Comparison of ENCODE assay signal across 17 cellular contexts in genomic region chr21:46160563-46161179, GRCh38. TPM values are rescaled to one million over a fixed set of nuclear protein-coding genes. Genes with fewer than 3 reads are reported as not detected.
DNase-seq lines count a peak whose midpoint lies in the region; ATAC-seq, FAIRE-seq and TF ChIP-seq lines count a peak whose summit lies in the region.
"Had no signal": no experiment of that assay in that cellular context is flagged by ENCODE, and none has a peak within 500 bp of the region (broad histone marks: within the 10 kb centered on the region; RNA-seq: fewer than 3 reads in every experiment).

No MANE protein-coding gene starts in this region.

- peaks cover 5% of the 10 kb centered on the region for H3K27me3 Mint-ChIP-seq in activated CD4-positive, alpha-beta memory T cell treated with anti-CD3 and anti-CD28 coated beads, Interleukin-2, amount 10 ng/mL, durations not matched to agents 7 days and 5 days
- H3K27me3 Mint-ChIP-seq in neural progenitor cell (ENCODE audit: insufficient read depth, low read depth): peaks cover 6% of the 10 kb centered on the region
- H3K27me3 Mint-ChIP-seq: activated naive CD8-positive, alpha-beta T cell had no signal

- CTCF ChIA-PET in activated CD4-positive, alpha-beta memory T cell treated with anti-CD3 and anti-CD28 coated beads, Interleukin-2, amount 10 ng/mL, durations not matched to agents 7 days and 5 days (lab: Charles Lee): no interaction called here

- H3K4me1 ChIP-seq in right cardiac atrium (ENCODE audit: control insufficient read depth, insufficient read depth, low read length): no peaks in the 10 kb centered on the region
- no peaks in the 10 kb centered on the region for H3K4me1 ChIP-seq in left ventricle myocardium inferior
- no peaks in the 10 kb centered on the region for H3K4me1 ChIP-seq in neural progenitor cell
- peaks cover 0 to 15% (median 0%) of the 10 kb centered on the region in 4 donors for H3K4me1 ChIP-seq in tibial nerve
- H3K4me1 ChIP-seq: BLaER1 treated with 17β-estradiol and CSF1 and Interleukin-3, amounts not matched to agents 10 nM and 100 nM; HAP-1 had no signal

- no peaks in the 10 kb centered on the region for H4K20me1 ChIP-seq in neural progenitor cell (ENCODE audit: low read depth)
- H4K20me1 ChIP-seq: BLaER1 treated with 17β-estradiol and CSF1 and Interleukin-3, amounts not matched to agents 10 nM and 100 nM had no signal

- no peak for TF ChIP-seq CTCF in left ventricle myocardium inferior (IDR thresholded peaks at IDR 0.05; ENCODE audit: borderline replicate concordance)
- TF ChIP-seq CTCF in neural progenitor cell (IDR thresholded peaks at IDR 0.05): no peak
- TF ChIP-seq CTCF in tibial nerve (IDR thresholded peaks at IDR 0.05): no peak

- FAIRE-seq in urothelium cell line (lab: Jason Lieb, UNC): peak; percentile 23
- FAIRE-seq: TTC549 had no signal

- intact Hi-C loops in right cardiac atrium (cut with DNase I): no loop called here
- intact Hi-C loops in left ventricle myocardium inferior (cut with micrococcal nuclease): no loop called here

- DNase-seq in right cardiac atrium (peak; percentile 15 to 55 (median 41)), left ventricle myocardium inferior (no peak), neural progenitor cell (ENCODE audit: low spot score) (peak; percentile 10), urothelium cell line (ENCODE audit: low spot score) (peak; percentile 64), NCI-H1092 treated with DMSO at 0.1 percent for 48 hours (lab: John Stamatoyannopoulos, UW) (no peak), NCI-H69 (lab: John Stamatoyannopoulos, UW) (no peak), tibial nerve (ENCODE audit: low spot score in 2 of 2) (no peak)
- DNase-seq in activated CD4-positive, alpha-beta memory T cell treated with anti-CD3 and anti-CD28 coated beads, Interleukin-2, amount 10 ng/mL, durations not matched to agents 7 days and 5 days: peak; percentile 15
- DNase-seq: foreskin fibroblast; stimulated activated naive CD4-positive, alpha-beta T cell treated with Interleukin-2 at 50 U/mL for 16 hours had no signal

- H3K27me3 ChIP-seq in right cardiac atrium (ENCODE audit: control insufficient read depth, insufficient read depth) (no peaks in the 10 kb centered on the region), left ventricle myocardium inferior (ENCODE audit: low read depth) (no peaks in the 10 kb centered on the region), neural progenitor cell (no peaks in the 10 kb centered on the region), tibial nerve (peaks cover 0 to 12% of the 10 kb centered on the region in 2 donors)
- H3K27me3 ChIP-seq: BLaER1 treated with 17β-estradiol and CSF1 and Interleukin-3, amounts not matched to agents 10 nM and 100 nM; cardiac muscle cell had no signal

- POLR2A ChIA-PET in activated CD4-positive, alpha-beta memory T cell treated with anti-CD3 and anti-CD28 coated beads, Interleukin-2, amount 10 ng/mL, durations not matched to agents 7 days and 5 days (lab: Charles Lee): no interaction called here

- H3K27ac Mint-ChIP-seq in activated CD4-positive, alpha-beta memory T cell treated with anti-CD3 and anti-CD28 coated beads, Interleukin-2, amount 10 ng/mL, durations not matched to agents 7 days and 5 days: no peak overlapping the region
- H3K27ac Mint-ChIP-seq in neural progenitor cell: no peak overlapping the region
- H3K27ac Mint-ChIP-seq: activated naive CD8-positive, alpha-beta T cell had no signal

- TF ChIP-seq POLR2A in tibial nerve (IDR thresholded peaks at IDR 0.05): no peak

- no peak overlapping the region for H3K9ac ChIP-seq in neural progenitor cell
- H3K9ac ChIP-seq: BLaER1 treated with 17β-estradiol and CSF1 and Interleukin-3, amounts not matched to agents 10 nM and 100 nM had no signal

- no peak overlapping the region for H3K4me2 ChIP-seq in neural progenitor cell
- H3K4me2 ChIP-seq: BLaER1 treated with 17β-estradiol and CSF1 and Interleukin-3, amounts not matched to agents 10 nM and 100 nM had no signal

- H3K36me3 ChIP-seq in left ventricle myocardium inferior: peaks cover 15% of the 10 kb centered on the region
- H3K36me3 ChIP-seq in neural progenitor cell: no peaks in the 10 kb centered on the region
- H3K36me3 ChIP-seq in tibial nerve: peaks cover 0 to 5% (median 0%) of the 10 kb centered on the region in 3 donors
- H3K36me3 ChIP-seq: cardiac muscle cell, HAP-1 had no signal

- no peak overlapping the region for H3K4me3 Mint-ChIP-seq in activated CD4-positive, alpha-beta memory T cell treated with anti-CD3 and anti-CD28 coated beads, Interleukin-2, amount 10 ng/mL, durations not matched to agents 7 days and 5 days
- no peak overlapping the region for H3K4me3 Mint-ChIP-seq in neural progenitor cell
- H3K4me3 Mint-ChIP-seq: activated naive CD8-positive, alpha-beta T cell had no signal

- no peaks in the 10 kb centered on the region for H3K79me2 ChIP-seq in neural progenitor cell (ENCODE audit: low read depth)

- no peak for TF ChIP-seq EP300 in tibial nerve (IDR thresholded peaks at IDR 0.05)

- 84% methylated on average over 50 of the region's 50 CpGs for WGBS in right cardiac atrium
- 86 to 94% methylated on average over 40 to 44 of the region's 50 CpGs for WGBS in tibial nerve, 2 donors

- no peak overlapping the region for H2AFZ ChIP-seq in neural progenitor cell (replicated peaks)

- H3K9me3 Mint-ChIP-seq in activated CD4-positive, alpha-beta memory T cell treated with anti-CD3 and anti-CD28 coated beads, Interleukin-2, amount 10 ng/mL, durations not matched to agents 7 days and 5 days: no peaks in the 10 kb centered on the region
- peaks cover 7% of the 10 kb centered on the region for H3K9me3 Mint-ChIP-seq in neural progenitor cell

- peaks cover 3% of the 10 kb centered on the region for H3F3A ChIP-seq in neural progenitor cell (ENCODE audit: low read depth)

- H3K27ac ChIP-seq in right cardiac atrium (ENCODE audit: low read length) (no peak overlapping the region), left ventricle myocardium inferior (replicated peaks) (no peak overlapping the region), neural progenitor cell (no peak overlapping the region), tibial nerve (no peak overlapping the region)
- H3K27ac ChIP-seq: BLaER1 treated with 17β-estradiol and CSF1 and Interleukin-3, amounts not matched to agents 10 nM and 100 nM; cardiac muscle cell; skin epidermis had no signal

- H3K4me1 Mint-ChIP-seq in activated CD4-positive, alpha-beta memory T cell treated with anti-CD3 and anti-CD28 coated beads, Interleukin-2, amount 10 ng/mL, durations not matched to agents 7 days and 5 days: no peaks in the 10 kb centered on the region
- H3K4me1 Mint-ChIP-seq in neural progenitor cell: peaks cover 9% of the 10 kb centered on the region

- H3K9me3 ChIP-seq in right cardiac atrium (ENCODE audit: control insufficient read depth, low read length) (no peaks in the 10 kb centered on the region), left ventricle myocardium inferior (replicated peaks) (no peaks in the 10 kb centered on the region), neural progenitor cell (ENCODE audit: low read depth) (no peaks in the 10 kb centered on the region), tibial nerve (no peaks in the 10 kb centered on the region)
- H3K9me3 ChIP-seq: HAP-1 had no signal

- H3K4me3 ChIP-seq in right cardiac atrium (ENCODE audit: low read length) (no peak overlapping the region), left ventricle myocardium inferior (no peak overlapping the region), neural progenitor cell (no peak overlapping the region), tibial nerve (no peak overlapping the region)
- H3K4me3 ChIP-seq: BLaER1 treated with 17β-estradiol and CSF1 and Interleukin-3, amounts not matched to agents 10 nM and 100 nM; cardiac muscle cell; HAP-1 had no signal

- ATAC-seq in right cardiac atrium: no peak

- no peaks in the 10 kb centered on the region for H3K36me3 Mint-ChIP-seq in activated CD4-positive, alpha-beta memory T cell treated with anti-CD3 and anti-CD28 coated beads, Interleukin-2, amount 10 ng/mL, durations not matched to agents 7 days and 5 days (ENCODE audit: low read depth)
- H3K36me3 Mint-ChIP-seq in neural progenitor cell: peaks cover 9% of the 10 kb centered on the region

RNA-seq across cellular contexts. Expression of gene FTCD, which starts 5.3 kb away (rescaled TPM):
- total RNA-seq in right cardiac atrium (1 to 10 TPM; 1.6 to 3.5 (median 2.0) TPM), left ventricle myocardium inferior (2.2 TPM), neural progenitor cell (ENCODE audit: low replicate concordance) (0.96 TPM in 1 of 2 replicates, not detected in the other), tibial nerve (10 to 100 TPM in 1 of 4 donors, 1 to 10 TPM in 3; 2.2 to 21.2 (median 2.5) TPM)
- 1.00 TPM for polyA plus RNA-seq in right cardiac atrium
- total RNA-seq in activated CD4-positive, alpha-beta memory T cell treated with anti-CD3 and anti-CD28 coated beads, Interleukin-2, amount 10 ng/mL, durations not matched to agents 7 days and 5 days: under 1 TPM in 1 of 2 experiments, not detected in 1; 0.18 TPM
- total RNA-seq: SK-MEL-5 had no signal

RNA-seq across cellular contexts. Expression of gene SPATC1L, which starts 23.6 kb away (rescaled TPM):
- total RNA-seq in right cardiac atrium: 10 to 100 TPM in 3 of 4 donors, 1 to 10 TPM in 1; 8.8 to 12.0 (median 11.6) TPM
- 10.3 TPM for polyA plus RNA-seq in right cardiac atrium
- total RNA-seq in left ventricle myocardium inferior: 7.0 TPM
- 1 to 10 TPM; 4.2 to 4.4 TPM for total RNA-seq in activated CD4-positive, alpha-beta memory T cell treated with anti-CD3 and anti-CD28 coated beads, Interleukin-2, amount 10 ng/mL, durations not matched to agents 7 days and 5 days
- total RNA-seq in neural progenitor cell (ENCODE audit: low replicate concordance): 5.1 and 20.2 TPM in 2 replicates
- total RNA-seq in tibial nerve: 10 to 100 TPM in 1 of 4 donors, 1 to 10 TPM in 3; 4.5 to 12.9 (median 8.0) TPM

Comparison
In these comparisons a context has a peak if more than half of its experiments do, and no peak if none do; other contexts are left out.
1. DNase-seq: peak in right cardiac atrium (3 of 3), activated CD4-positive, alpha-beta memory T cell treated with anti-CD3 and anti-CD28 coated beads, Interleukin-2, amount 10 ng/mL, durations not matched to agents 7 days and 5 days (single experiment), neural progenitor cell (single experiment) and urothelium cell line (single experiment); none in left ventricle myocardium inferior (single experiment), NCI-H1092 treated with DMSO at 0.1 percent for 48 hours (single experiment), NCI-H69 (single experiment) and tibial nerve (0 of 2).